In the genomic region with DNA sequence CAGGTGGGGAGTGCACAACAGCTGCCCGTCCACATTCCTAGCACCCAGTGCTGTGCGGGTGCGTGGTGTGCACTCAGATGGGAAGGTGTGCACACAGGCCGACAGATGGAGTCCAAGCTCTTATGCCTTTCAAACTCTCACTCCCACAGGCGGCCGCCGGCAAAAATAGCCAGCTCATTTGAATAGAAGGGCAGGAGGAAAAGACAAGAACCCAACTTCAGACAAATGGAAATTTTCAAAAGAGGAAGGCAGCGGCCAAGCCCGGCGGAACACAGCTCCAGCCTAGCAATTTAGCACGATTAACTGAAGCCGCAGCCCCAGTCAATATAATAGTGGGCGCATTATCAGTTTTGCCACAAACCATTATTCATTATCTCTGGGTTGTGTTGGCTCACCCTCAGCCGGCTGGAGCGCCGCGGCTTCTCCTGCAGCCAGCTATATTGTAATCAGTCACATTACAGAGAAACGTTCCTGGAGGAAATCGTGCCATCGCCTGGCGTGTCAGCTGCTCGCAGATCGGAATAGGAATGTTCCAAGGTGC, we compare ENCODE assay signal across 9 cellular contexts.
A peak's percentile ranks its signal among the peaks of the same experiment; 100 is the strongest.
DNase-seq lines count a peak whose midpoint lies in the region; ATAC-seq and TF ChIP-seq lines count a peak whose summit lies in the region.
"Had no signal": no experiment of that assay in that cellular context is flagged by ENCODE, and none has a peak within 500 bp of the region (broad histone marks: within the 10 kb centered on the region; RNA-seq: fewer than 3 reads in every experiment).

No MANE protein-coding gene starts in this region.

- intact Hi-C loops in left ventricle myocardium superior (cut with micrococcal nuclease) (no loop called here), uterus (cut with DNase I; ENCODE audit: low total_unique reads) (no loop called here)

- peaks cover 67% of the 10 kb centered on the region for H3K4me1 ChIP-seq in BLaER1
- H3K4me1 ChIP-seq in uterus: no peaks in the 10 kb centered on the region

- H3K4me3 ChIP-seq in BLaER1 (peak overlapping the region; percentile 50), uterus (no peak overlapping the region)

- TF ChIP-seq CTCF in uterus (IDR thresholded peaks at IDR 0.05): no peak

- peak overlapping the region; percentile 89 for H3K4me2 ChIP-seq in BLaER1

- ATAC-seq in left ventricle myocardium superior (peak; percentile 73), GM21528 (IDR thresholded peaks at IDR 0.05; ENCODE audit: low FRiP score, unreplicated experiment) (no peak), GM21515 (IDR thresholded peaks at IDR 0.05; ENCODE audit: unreplicated experiment) (no peak), GM18861 (IDR thresholded peaks at IDR 0.05; ENCODE audit: unreplicated experiment) (no peak)

- TF ChIP-seq POLR2A in uterus (IDR thresholded peaks at IDR 0.05): no peak

- H4K20me1 ChIP-seq in BLaER1: no peaks in the 10 kb centered on the region

- H3K9me3 ChIP-seq in BLaER1 (peaks cover 6% of the 10 kb centered on the region), uterus (no peaks in the 10 kb centered on the region)

- H3K27ac ChIP-seq in BLaER1 (peak overlapping the region; percentile 88), uterus (no peak overlapping the region)

- H3K36me3 ChIP-seq in BLaER1 (0 out of 2 replicates have a peak, but pooled peaks cover 4% of the 10 kb centered on the region), uterus (no peaks in the 10 kb centered on the region)

- DNase-seq in MV-4-11 (lab: John Stamatoyannopoulos, UW): peak; percentile 92
- peak; percentile 60 for DNase-seq in SHP77 treated with DMSO at 0.1 percent for 48 hours (lab: John Stamatoyannopoulos, UW)
- DNase-seq in left ventricle myocardium superior: peak; percentile 39
- DNase-seq in uterus: no peak
- DNase-seq: CD4-positive, alpha-beta T cell had no signal

- peak overlapping the region; percentile 75 for H3K9ac ChIP-seq in BLaER1

- H3K27me3 ChIP-seq in BLaER1 (no peaks in the 10 kb centered on the region), uterus (no peaks in the 10 kb centered on the region)

Comparison
In these comparisons a context has a peak if more than half of its experiments do, and no peak if none do; other contexts are left out.
1. DNase-seq: peak in MV-4-11 (single experiment), SHP77 treated with DMSO at 0.1 percent for 48 hours (single experiment) and left ventricle myocardium superior (single experiment); none in uterus (0 of 2).